19 cellular contexts compared by ENCODE assay signal in the genomic region with DNA sequence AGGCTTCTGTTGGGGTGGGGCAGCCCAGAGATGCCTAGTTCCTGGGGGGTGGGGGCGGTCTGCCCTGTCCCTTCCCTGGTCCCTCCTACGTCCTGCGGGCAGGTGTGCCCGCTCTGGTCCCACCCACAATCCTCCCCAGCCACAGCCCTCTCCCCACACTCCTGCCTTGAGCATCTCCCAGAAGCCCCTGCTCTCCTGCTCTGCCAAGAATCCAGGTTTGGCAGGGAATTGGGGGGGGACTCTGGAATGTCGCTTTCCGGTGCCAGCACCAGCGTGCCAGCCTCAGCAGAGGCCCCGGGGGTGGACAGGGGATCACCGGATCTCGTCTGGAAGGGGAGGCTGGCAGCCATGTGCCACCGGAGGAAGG.
"Had no signal": no experiment of that assay in that cellular context is flagged by ENCODE, and none has a peak within 500 bp of the region (broad histone marks: within the 10 kb centered on the region; RNA-seq: fewer than 3 reads in every experiment).

No MANE protein-coding gene starts in this region.

- H3K9me3 Mint-ChIP-seq: nephron had no signal

- ATAC-seq: esophagus mucosa, gastroesophageal sphincter, heart left ventricle, left lung, upper lobe of right lung had no signal

- H3K4me3 ChIP-seq: adrenal gland, gastroesophageal sphincter, heart left ventricle, left lung, stomach, upper lobe of right lung had no signal

- H3K36me3 ChIP-seq: adrenal gland, gastroesophageal sphincter, heart left ventricle, left lung, stomach, upper lobe of right lung had no signal

- H3K9me3 ChIP-seq: adrenal gland, upper lobe of right lung had no signal

- DNase-seq: activated CD4-positive, alpha-beta T cell treated with anti-CD3 and anti-CD28 coated beads, Interleukin-2, amount 50 U/mL, for 1 hour; activated CD8-positive, alpha-beta memory T cell treated with anti-CD3 and anti-CD28 coated beads for 24 hours; activated CD8-positive, alpha-beta memory T cell treated with anti-CD3 and anti-CD28 coated beads, Interleukin-2, amount 50 U/mL, for 48 hours; activated effector memory CD4-positive, alpha-beta T cell treated with anti-CD3 and anti-CD28 coated beads, Interleukin-2, amount 50 U/mL, for 16 hours; activated naive CD4-positive, alpha-beta T cell treated with anti-CD3 and anti-CD28 coated beads, Interleukin-2, amount 50 U/mL, for 16 hours; activated T-cell treated with anti-CD3 and anti-CD28 coated beads, Interleukin-2, amount 50 U/mL, for 48 hours; effector CD8-positive, alpha-beta T cell; kidney; left lung; midbrain; nucleus accumbens; stimulated activated CD4-positive, alpha-beta T cell treated with anti-CD3 and anti-CD28 coated beads, Interleukin-2, amount 100 ng/mL, for 24 hours; stomach; upper lobe of right lung had no signal

- H3K4me3 Mint-ChIP-seq: nephron had no signal

- H3K27me3 ChIP-seq: adrenal gland, gastroesophageal sphincter had no signal
